Comparison of ENCODE assay signal across 15 cellular contexts in the genomic region with DNA sequence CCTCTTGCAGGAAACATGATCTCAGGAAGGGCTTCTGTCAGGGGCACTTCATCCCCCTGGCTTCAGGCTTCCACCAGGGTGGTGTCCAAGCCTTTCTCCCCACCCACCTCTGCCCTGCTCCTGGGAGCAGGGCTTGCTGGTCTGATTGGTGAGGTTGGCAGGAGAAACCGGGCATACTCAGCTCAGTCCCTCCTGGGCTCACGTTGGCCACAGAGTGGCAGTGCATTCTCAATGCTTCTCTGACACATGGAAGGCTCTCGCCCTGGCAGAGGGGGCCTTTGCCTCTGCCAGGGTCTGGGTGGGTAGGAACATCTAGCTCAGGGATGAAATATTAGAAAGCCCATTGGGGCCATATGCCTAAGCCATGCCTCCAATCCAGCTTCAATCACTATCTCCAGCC.
DNase-seq lines count a peak whose midpoint lies in the region; ATAC-seq and TF ChIP-seq lines count a peak whose summit lies in the region.
"Had no signal": no experiment of that assay in that cellular context is flagged by ENCODE, and none has a peak within 500 bp of the region (broad histone marks: within the 10 kb centered on the region; RNA-seq: fewer than 3 reads in every experiment).

No MANE protein-coding gene starts in this region.

- no peak overlapping the region for H3K4me3 ChIP-seq in breast epithelium
- no peak overlapping the region for H3K4me3 ChIP-seq in astrocyte of the cerebellum (ENCODE audit: low read depth, low read length)
- H3K4me3 ChIP-seq in upper lobe of right lung: no peak overlapping the region
- H3K4me3 ChIP-seq: suprapubic skin had no signal

- POLR2A ChIA-PET in MCF 10A (lab: Yijun Ruan, JAX): no interaction called here

- H3K36me3 ChIP-seq in breast epithelium: no peaks in the 10 kb centered on the region
- no peaks in the 10 kb centered on the region for H3K36me3 ChIP-seq in upper lobe of right lung
- H3K36me3 ChIP-seq: suprapubic skin had no signal

- no peaks in the 10 kb centered on the region for H3K27me3 Mint-ChIP-seq in MCF 10A (ENCODE audit: insufficient read depth, unreplicated experiment)

- H3K36me3 Mint-ChIP-seq in MCF 10A (ENCODE audit: insufficient read depth, unreplicated experiment): no peaks in the 10 kb centered on the region
- H3K36me3 Mint-ChIP-seq: naive thymus-derived CD4-positive, alpha-beta T cell had no signal

- TF ChIP-seq POLR2A in breast epithelium (IDR thresholded peaks at IDR 0.05): no peak

- in situ Hi-C loops in astrocyte of the cerebellum (cut with HindIII; ENCODE audit: low sequenced_read_pairs): no loop called here

- CTCF ChIA-PET in MCF 10A (lab: Yijun Ruan, JAX): interaction anchor here (0.8 to 1.5 kb wide), 3 partner anchors 123 to 377 kb away, joined by 3 to 4 read pairs (median 3); no protein-coding TSS in a partner anchor

- no peaks in the 10 kb centered on the region for H3K9me3 Mint-ChIP-seq in MCF 10A (ENCODE audit: unreplicated experiment)
- H3K9me3 Mint-ChIP-seq: activated T-helper 2 cell treated with anti-CD3 and anti-CD28 coated beads, Interferon-gamma antibody, Interleukin-2, Interleukin-4, amounts not matched to agents 10 μg/mL and 5 μg/mL and 100 μg/mL, durations not matched to agents 14 hours and 24 hours and 36 hours had no signal

- no peaks in the 10 kb centered on the region for H3K9me3 ChIP-seq in breast epithelium
- no peaks in the 10 kb centered on the region for H3K9me3 ChIP-seq in upper lobe of right lung
- H3K9me3 ChIP-seq: suprapubic skin had no signal

- no TSS peak for BruUV-seq in MCF 10A (replicated peaks; lab: Mats Ljungman, UMichigan)

- peak; percentile 32 for ATAC-seq in left colon
- ATAC-seq in upper lobe of right lung: peak; percentile 57
- ATAC-seq in HG03469 (IDR thresholded peaks at IDR 0.05; ENCODE audit: unreplicated experiment): no peak
- ATAC-seq in HG03460 (IDR thresholded peaks at IDR 0.05; ENCODE audit: unreplicated experiment): no peak
- ATAC-seq: activated CD8-positive, alpha-beta T cell treated with anti-CD3 and anti-CD28 coated beads, Interleukin-2, amount 10 ng/mL, durations not matched to agents 7 days and 5 days; left lobe of liver; naive thymus-derived CD4-positive, alpha-beta T cell had no signal

- H3K4me1 ChIP-seq in breast epithelium: no peaks in the 10 kb centered on the region
- no peaks in the 10 kb centered on the region for H3K4me1 ChIP-seq in upper lobe of right lung

- H3K27me3 ChIP-seq in breast epithelium (no peaks in the 10 kb centered on the region), upper lobe of right lung (no peaks in the 10 kb centered on the region)
- H3K27me3 ChIP-seq: suprapubic skin had no signal

- DNase-seq in MCF 10A (ENCODE audit: unreplicated experiment) (peak; percentile 14), breast epithelium (ENCODE audit: low spot score in 2 of 2) (no peak), astrocyte of the cerebellum (ENCODE audit: low read depth) (no peak), left colon (peak in 1 of 2 donors; percentile 32), upper lobe of right lung (no peak), GDM1 (lab: John Stamatoyannopoulos, UW) (no peak)
- DNase-seq: activated CD8-positive, alpha-beta T cell treated with anti-CD3 and anti-CD28 coated beads, Interleukin-2, amount 10 ng/mL, durations not matched to agents 7 days and 5 days; naive thymus-derived CD4-positive, alpha-beta T cell; NCI-H2171; stimulated activated CD4-positive, alpha-beta T cell treated with anti-CD3 and anti-CD28 coated beads, Interleukin-2, amount 100 ng/mL, for 24 hours had no signal

- no peak overlapping the region for H3K4me3 Mint-ChIP-seq in MCF 10A (ENCODE audit: unreplicated experiment)
- H3K4me3 Mint-ChIP-seq: activated CD8-positive, alpha-beta T cell treated with anti-CD3 and anti-CD28 coated beads, Interleukin-2, amount 10 ng/mL, durations not matched to agents 7 days and 5 days; naive thymus-derived CD4-positive, alpha-beta T cell had no signal

- H3K27ac ChIP-seq in breast epithelium (no peak overlapping the region), upper lobe of right lung (no peak overlapping the region)
- H3K27ac ChIP-seq: suprapubic skin had no signal

- TF ChIP-seq CTCF in MCF 10A (IDR thresholded peaks at IDR 0.05; ENCODE audit: unreplicated experiment): no peak
- TF ChIP-seq CTCF in breast epithelium (IDR thresholded peaks at IDR 0.05): no peak
- TF ChIP-seq CTCF in astrocyte of the cerebellum (IDR thresholded peaks at IDR 0.05; ENCODE audit: low read depth, low read length, missing control alignments): peak; percentile 7
- TF ChIP-seq CTCF in upper lobe of right lung (IDR thresholded peaks at IDR 0.05): no peak

- H3K4me1 Mint-ChIP-seq in MCF 10A (ENCODE audit: insufficient read depth, unreplicated experiment): no peaks in the 10 kb centered on the region
- H3K4me1 Mint-ChIP-seq: naive thymus-derived CD4-positive, alpha-beta T cell had no signal

- intact Hi-C loops in MCF 10A (cut with micrococcal nuclease): no loop called here
- intact Hi-C loops in breast epithelium (cut with DNase I; ENCODE audit: low total_unique reads): no loop called here
- intact Hi-C loops in left colon (cut with DNase I, micrococcal nuclease): no loop called here
- intact Hi-C loops in upper lobe of right lung (cut with DNase I): no loop called here

- H3K27ac Mint-ChIP-seq in MCF 10A (ENCODE audit: low read depth, unreplicated experiment): no peak overlapping the region
- H3K27ac Mint-ChIP-seq: activated CD8-positive, alpha-beta T cell treated with anti-CD3 and anti-CD28 coated beads, Interleukin-2, amount 10 ng/mL, durations not matched to agents 7 days and 5 days; activated T-helper 2 cell treated with anti-CD3 and anti-CD28 coated beads, Interferon-gamma antibody, Interleukin-2, Interleukin-4, amounts not matched to agents 10 μg/mL and 5 μg/mL and 100 μg/mL, durations not matched to agents 14 hours and 24 hours and 36 hours had no signal

Comparison
In these comparisons a context has a peak if more than half of its experiments do, and no peak if none do; other contexts are left out.
1. ATAC-seq: peak in left colon (single experiment) and upper lobe of right lung (single experiment); none in HG03469 (single experiment) and HG03460 (single experiment).